In genomic region chr17:13835151-13835550, GRCh38 we compare ENCODE assay signal across 19 cellular contexts.
"Had no signal": no experiment of that assay in that cellular context is flagged by ENCODE, and none has a peak within 500 bp of the region (broad histone marks: within the 10 kb centered on the region; RNA-seq: fewer than 3 reads in every experiment).

No MANE protein-coding gene starts in this region.

- H3K27me3 ChIP-seq: breast epithelium, foreskin keratinocyte, hepatocyte, tibial artery had no signal

- H3K4me3 ChIP-seq: breast epithelium, hepatocyte, lower lobe of right lung, tibial artery had no signal

- H3K27ac ChIP-seq: breast epithelium, foreskin keratinocyte, hepatocyte, lower lobe of right lung, tibial artery had no signal

- ATAC-seq: activated CD8-positive, alpha-beta memory T cell treated with anti-CD3 and anti-CD28 coated beads, Interleukin-2, amount 10 ng/mL, durations not matched to agents 7 days and 5 days; activated naive CD8-positive, alpha-beta T cell treated with anti-CD3 and anti-CD28 coated beads, Interleukin-2, amount 50 U/mL, for 24 hours; esophagus mucosa; foreskin keratinocyte; left cardiac atrium; lower lobe of right lung; WTC11 had no signal

- H2AFZ ChIP-seq: hepatocyte had no signal

- H3K27ac Mint-ChIP-seq: activated CD4-positive, alpha-beta memory T cell treated with anti-CD3 and anti-CD28 coated beads, Interleukin-2, amount 10 ng/mL, durations not matched to agents 7 days and 5 days; activated CD8-positive, alpha-beta memory T cell treated with anti-CD3 and anti-CD28 coated beads, Interleukin-2, amount 10 ng/mL, durations not matched to agents 7 days and 5 days; activated naive CD8-positive, alpha-beta T cell treated with anti-CD3 and anti-CD28 coated beads, Interleukin-2, amount 50 U/mL, for 24 hours; dendritic cell treated with granulocyte-macrophage colony-stimulating factor and Interleukin-4, amounts not matched to agents 40 ng/mL and 50 ng/mL, for 4 days; nephron; T-helper 2 cell treated with Interferon-gamma antibody and Interleukin-4, amounts not matched to agents 5 μg/mL and 100 μg/mL, for 36 hours; WTC11 had no signal

- H3K36me3 Mint-ChIP-seq: activated CD8-positive, alpha-beta memory T cell treated with anti-CD3 and anti-CD28 coated beads, Interleukin-2, amount 10 ng/mL, durations not matched to agents 7 days and 5 days; WTC11 had no signal

- H3K79me2 ChIP-seq: hepatocyte had no signal

- H3K9me3 Mint-ChIP-seq: activated CD4-positive, alpha-beta memory T cell treated with anti-CD3 and anti-CD28 coated beads, Interleukin-2, amount 10 ng/mL, durations not matched to agents 7 days and 5 days; activated naive CD8-positive, alpha-beta T cell treated with anti-CD3 and anti-CD28 coated beads, Interleukin-2, amount 50 U/mL, for 24 hours; nephron; T-helper 2 cell treated with Interferon-gamma antibody and Interleukin-4, amounts not matched to agents 5 μg/mL and 100 μg/mL, for 36 hours had no signal

- H3K9me3 ChIP-seq: breast epithelium, lower lobe of right lung, tibial artery had no signal

- H3K36me3 ChIP-seq: breast epithelium, lower lobe of right lung, tibial artery had no signal

- H3K4me2 ChIP-seq: hepatocyte had no signal

- H3K4me1 ChIP-seq: breast epithelium, foreskin keratinocyte, lower lobe of right lung, tibial artery had no signal

- DNase-seq: activated CD4-positive, alpha-beta memory T cell treated with anti-CD3 and anti-CD28 coated beads, Interleukin-2, amount 10 ng/mL, durations not matched to agents 7 days and 5 days; activated CD4-positive, alpha-beta T cell treated with anti-CD3 and anti-CD28 coated beads for 48 hours; activated CD8-positive, alpha-beta memory T cell treated with anti-CD3 and anti-CD28 coated beads, Interleukin-2, amount 10 ng/mL, durations not matched to agents 7 days and 5 days; activated naive CD4-positive, alpha-beta T cell treated with Interleukin-2 at 50 U/mL for 16 hours; activated naive CD8-positive, alpha-beta T cell treated with anti-CD3 and anti-CD28 coated beads, Interleukin-2, amount 50 U/mL, for 24 hours; effector CD8-positive, alpha-beta T cell; foreskin keratinocyte; left cardiac atrium; lower lobe of right lung; stimulated activated CD4-positive, alpha-beta T cell treated with anti-CD3 and anti-CD28 coated beads, Interleukin-2, amount 100 ng/mL, for 24 hours; stimulated activated naive CD4-positive, alpha-beta T cell treated with Interleukin-2 at 50 U/mL for 16 hours; tibial artery had no signal
